8 cellular contexts compared by ENCODE assay signal in genomic region chr2:53970898-53971681, GRCh38. TPM values are rescaled to one million over a fixed set of nuclear protein-coding genes. Genes with fewer than 3 reads are reported as not detected.
DNase-seq lines count a peak whose midpoint lies in the region; TF ChIP-seq lines count a peak whose summit lies in the region.

Gene PSME4 (minus strand): TSS chr2:53970993. CDS start chr2:53970784, 209 bp downstream.

- no peaks in the 10 kb centered on the region for H3K27me3 ChIP-seq in H7 (ENCODE audit: control insufficient read depth, insufficient read depth, low read length)

- peak within 1 kb of the TSS; percentile 99 for H3K27ac Mint-ChIP-seq in nephron progenitor cell
- H3K27ac Mint-ChIP-seq in stimulated activated naive CD8-positive, alpha-beta T cell treated with anti-CD3 and anti-CD28 coated beads, Interleukin-15, Interleukin-2, amounts not matched to agents 100 ng/mL and 50 ng/mL, for 24 hours = peak within 1 kb of the TSS; percentile 89

- no peaks in the 10 kb centered on the region for H3K27me3 Mint-ChIP-seq in nephron progenitor cell (ENCODE audit: low read depth, poor library complexity)
- no peaks in the 10 kb centered on the region for H3K27me3 Mint-ChIP-seq in stimulated activated naive CD8-positive, alpha-beta T cell treated with anti-CD3 and anti-CD28 coated beads, Interleukin-15, Interleukin-2, amounts not matched to agents 100 ng/mL and 50 ng/mL, for 24 hours

- H3K36me3 ChIP-seq in H7 (replicated peaks; ENCODE audit: control insufficient read depth, insufficient read depth, low read length) = peaks cover 2% of the 10 kb centered on the region; the same call in 1 of the 2 replicates

- peaks cover 42% of the 10 kb centered on the region for H3K4me1 Mint-ChIP-seq in nephron progenitor cell
- H3K4me1 Mint-ChIP-seq in stimulated activated naive CD8-positive, alpha-beta T cell treated with anti-CD3 and anti-CD28 coated beads, Interleukin-15, Interleukin-2, amounts not matched to agents 100 ng/mL and 50 ng/mL, for 24 hours (ENCODE audit: low read depth) = peaks cover 43% of the 10 kb centered on the region

- H3K36me3 Mint-ChIP-seq in nephron progenitor cell (ENCODE audit: low read depth) = peaks cover 54% of the 10 kb centered on the region
- H3K36me3 Mint-ChIP-seq in stimulated activated naive CD8-positive, alpha-beta T cell treated with anti-CD3 and anti-CD28 coated beads, Interleukin-15, Interleukin-2, amounts not matched to agents 100 ng/mL and 50 ng/mL, for 24 hours (ENCODE audit: low read depth) = peaks cover 21% of the 10 kb centered on the region

- H3K4me3 ChIP-seq in H7 (ENCODE audit: insufficient read depth, low read depth, low read length) (peak within 1 kb of the TSS; percentile 92), fibroblast of villous mesenchyme (ENCODE audit: low read depth, low read length) (peak within 1 kb of the TSS; percentile 97)

- peak; percentile 94 for DNase-seq in ELR (ENCODE audit: low read depth)
- DNase-seq in H7 = peak; percentile 97
- peak; percentile 85 for DNase-seq in M059J (ENCODE audit: low read depth)
- DNase-seq in SHP77 treated with DMSO at 0.1 percent for 48 hours (lab: John Stamatoyannopoulos, UW) = peak; percentile 92
- DNase-seq in activated gamma-delta T cell (lab: John Stamatoyannopoulos, UW) = peak; percentile 92
- DNase-seq in fibroblast of villous mesenchyme (ENCODE audit: low read depth) = peak; percentile 92
- DNase-seq in nephron progenitor cell = peak; percentile 98

- no peaks in the 10 kb centered on the region for H3K9me3 Mint-ChIP-seq in nephron progenitor cell
- H3K9me3 Mint-ChIP-seq in stimulated activated naive CD8-positive, alpha-beta T cell treated with anti-CD3 and anti-CD28 coated beads, Interleukin-15, Interleukin-2, amounts not matched to agents 100 ng/mL and 50 ng/mL, for 24 hours = no peaks in the 10 kb centered on the region

- peak within 1 kb of the TSS; percentile 96 for H3K4me3 Mint-ChIP-seq in nephron progenitor cell
- peak within 1 kb of the TSS; percentile 92 for H3K4me3 Mint-ChIP-seq in stimulated activated naive CD8-positive, alpha-beta T cell treated with anti-CD3 and anti-CD28 coated beads, Interleukin-15, Interleukin-2, amounts not matched to agents 100 ng/mL and 50 ng/mL, for 24 hours

- TF ChIP-seq CTCF in fibroblast of villous mesenchyme (IDR thresholded peaks at IDR 0.05; ENCODE audit: insufficient read depth, low read depth, low read length) (no peak), nephron progenitor cell (IDR thresholded peaks at IDR 0.05) (no peak)

RNA-seq across cellular contexts. Expression of gene PSME4, which starts in this region (rescaled TPM):
- total RNA-seq in H7 (2014; rRNA removed; shearing (Covaris generic)) = 57.9 and 71.4 TPM in 2 replicates
- total RNA-seq in M059J (2014; rRNA removed; shearing (Covaris generic)) = 18.9 and 40.9 TPM in 2 replicates
- 79.6 and 81.6 TPM in 2 replicates for total RNA-seq in fibroblast of villous mesenchyme

Comparison
In these comparisons a context has a peak if more than half of its experiments do, and no peak if none do; other contexts are left out.
1. Peak in every context shown above with its lines: DNase-seq and H3K4me3 ChIP-seq.